In the genomic region with DNA sequence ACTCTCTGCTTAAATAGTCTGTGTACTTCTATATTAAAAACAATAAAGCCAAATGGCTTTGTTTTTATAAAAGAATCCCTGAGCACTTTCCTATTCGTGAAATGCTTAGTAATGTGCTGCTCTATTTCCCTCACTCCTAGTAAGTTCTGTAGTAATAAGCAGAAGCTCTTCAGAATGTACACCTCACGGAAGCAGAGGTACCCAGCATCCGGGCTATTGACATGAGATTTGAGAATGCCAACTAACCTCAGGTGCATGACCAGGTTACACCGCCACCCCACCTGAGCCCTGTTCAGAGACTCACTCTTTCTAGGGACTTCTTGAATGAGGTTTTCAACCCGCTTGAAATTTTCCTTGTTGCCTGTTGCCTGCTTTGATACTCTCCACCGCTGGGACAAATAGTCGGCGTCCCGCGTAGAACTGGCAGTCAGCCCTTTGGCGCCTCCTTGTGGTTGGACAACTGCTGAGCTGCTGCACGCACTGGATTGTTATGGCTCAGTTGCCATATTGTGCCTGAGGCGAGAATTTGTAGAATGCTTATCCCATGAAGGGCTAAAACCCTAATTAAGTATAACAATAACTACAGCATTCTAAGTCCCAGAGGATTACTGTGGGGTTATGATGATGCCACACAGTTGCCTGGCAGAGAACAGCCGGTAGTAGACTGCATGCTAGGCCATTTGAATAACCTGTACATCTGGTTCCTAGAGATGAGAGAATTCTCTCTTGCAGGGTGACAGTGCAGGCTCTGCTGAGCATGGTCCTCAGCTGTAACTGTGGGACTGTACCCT, we compare ENCODE assay signal across 8 cellular contexts.
DNase-seq lines count a peak whose midpoint lies in the region; ATAC-seq and TF ChIP-seq lines count a peak whose summit lies in the region.

No MANE protein-coding gene starts in this region.

- peak; percentile 86 for TF ChIP-seq RAD21 in SK-N-SH (IDR thresholded peaks at IDR 0.05; ENCODE audit: low read length)

- H3K4me2 ChIP-seq in GM23338: no peak overlapping the region
- no peak overlapping the region for H3K4me2 ChIP-seq in SK-N-SH

- H3K9me3 Mint-ChIP-seq in GM23338: no peaks in the 10 kb centered on the region; the same call in 2 of the 3 replicates
- H3K9me3 Mint-ChIP-seq in activated naive CD4-positive, alpha-beta T cell treated with anti-CD3 and anti-CD28 coated beads, Interleukin-2, amount 50 U/mL, for 72 hours: no peaks in the 10 kb centered on the region

- H3K4me3 ChIP-seq in GM06990 (replicated peaks; ENCODE audit: low read depth, low read length): peak overlapping the region; percentile 32
- H3K4me3 ChIP-seq in GM23338: no peak overlapping the region
- H3K4me3 ChIP-seq in SK-N-SH (ENCODE audit: low read depth in 2 of 2, low read length in 1 of 2): peak overlapping the region in 1 of 2 experiments; percentile 50; a peak in 1 of 4 replicates
- no peak overlapping the region for H3K4me3 ChIP-seq in cardiac muscle cell

- WGBS in SK-N-SH (ENCODE audit: low lambda C conversion rate): 80% methylated on average over 14 of the region's 14 CpGs

- DNase-seq in GM06990 (ENCODE audit: extremely low read depth, insufficient read length) (peak; percentile 42), GM23338 (ENCODE audit: low spot score) (peak; percentile 93), Kasumi-1 (lab: John Stamatoyannopoulos, UW) (peak; percentile 56 to 82), SK-N-SH (peak; percentile 52), cardiac muscle cell (ENCODE audit: low read depth in 1 of 2, low spot score in 1 of 2) (peak; percentile 84 to 86), putamen (ENCODE audit: low spot score) (peak; percentile 30), GF-D8 (lab: John Stamatoyannopoulos, UW) (no peak)
- DNase-seq in activated naive CD4-positive, alpha-beta T cell treated with anti-CD3 and anti-CD28 coated beads, Interleukin-2, amount 50 U/mL, for 72 hours (ENCODE audit: low spot score in 2 of 2): peak; percentile 75 to 91

- no peak overlapping the region for H3K4me3 Mint-ChIP-seq in GM23338

- H3K9me2 ChIP-seq in GM23338 (ENCODE audit: insufficient read depth) (no peaks in the 10 kb centered on the region), SK-N-SH (no peaks in the 10 kb centered on the region)

- H3K9me3 ChIP-seq in SK-N-SH (no peaks in the 10 kb centered on the region), cardiac muscle cell (ENCODE audit: low read depth) (no peaks in the 10 kb centered on the region)

- peaks cover 2% of the 10 kb centered on the region for H3K4me1 Mint-ChIP-seq in GM23338

- CTCF ChIA-PET in SK-N-SH (lab: Yijun Ruan, JAX): interaction anchor here (0.6 to 6.3 kb wide), 28 partner anchors 9 to 721 kb away, joined by 3 to 53 read pairs (median 4); no protein-coding TSS in a partner anchor

- H3K79me2 ChIP-seq in GM23338 (replicated peaks; ENCODE audit: insufficient read depth) (no peaks in the 10 kb centered on the region), SK-N-SH (ENCODE audit: insufficient read depth) (no peaks in the 10 kb centered on the region)

- no peak overlapping the region for H3K27ac Mint-ChIP-seq in GM23338
- H3K27ac Mint-ChIP-seq in activated naive CD4-positive, alpha-beta T cell treated with anti-CD3 and anti-CD28 coated beads, Interleukin-2, amount 50 U/mL, for 72 hours: no peak overlapping the region

- H2AFZ ChIP-seq in GM23338: no peak overlapping the region; the same call in 1 of the 2 replicates
- H2AFZ ChIP-seq in SK-N-SH (ENCODE audit: low read depth): no peak overlapping the region

- no peak overlapping the region for H3K9ac ChIP-seq in SK-N-SH

- H3K4me1 ChIP-seq in GM23338 (ENCODE audit: insufficient read depth) (no peaks in the 10 kb centered on the region), SK-N-SH (ENCODE audit: control insufficient read depth in 1 of 2, insufficient read depth in 2 of 2, low read depth in 1 of 2, low read length in 1 of 2) (peaks cover 0 to 7% of the 10 kb centered on the region in 2 experiments; a peak in 1 of 4 replicates), cardiac muscle cell (ENCODE audit: low read depth) (peaks cover 11% of the 10 kb centered on the region)

- peaks cover 4% of the 10 kb centered on the region for H3K27me3 Mint-ChIP-seq in GM23338 (ENCODE audit: insufficient read depth, low read depth, poor library complexity)

- H3K36me3 ChIP-seq in GM06990 (ENCODE audit: control insufficient read depth, insufficient read depth, low read length) (no peaks in the 10 kb centered on the region), GM23338 (ENCODE audit: insufficient read depth) (no peaks in the 10 kb centered on the region), SK-N-SH (replicated peaks in 1 of 2; ENCODE audit: control insufficient read depth in 1 of 2, insufficient read depth in 2 of 2, low read length in 1 of 2) (peaks cover 0 to 16% of the 10 kb centered on the region in 2 experiments), cardiac muscle cell (peaks cover 12% of the 10 kb centered on the region)

- ATAC-seq in GM23338: peak; percentile 92
- peak; percentile 95 to 96 for ATAC-seq in activated naive CD4-positive, alpha-beta T cell treated with anti-CD3 and anti-CD28 coated beads, Interleukin-2, amount 50 U/mL, for 72 hours

- TF ChIP-seq CTCF in GM06990 (IDR thresholded peaks at IDR 0.05; ENCODE audit: insufficient read depth, low read length, poor library complexity, severe bottlenecking): peak; percentile 99
- TF ChIP-seq CTCF in GM23338 (conservative IDR thresholded peaks at IDR 0.05; ENCODE audit: low read depth in 2 of 2): peak; percentile 99 to 100
- TF ChIP-seq CTCF in SK-N-SH (IDR thresholded peaks at IDR 0.05): peak; percentile 77
- TF ChIP-seq CTCF in cardiac muscle cell (IDR thresholded peaks at IDR 0.05; ENCODE audit: low read depth, low read length): peak; percentile 99

- no peaks in the 10 kb centered on the region for H3K27me3 ChIP-seq in GM06990 (replicated peaks; ENCODE audit: control insufficient read depth, insufficient read depth, low read length)
- no peaks in the 10 kb centered on the region for H3K27me3 ChIP-seq in GM23338 (ENCODE audit: insufficient read depth)
- no peaks in the 10 kb centered on the region for H3K27me3 ChIP-seq in SK-N-SH (ENCODE audit: insufficient read depth)
- no peaks in the 10 kb centered on the region for H3K27me3 ChIP-seq in cardiac muscle cell

- TF ChIP-seq EP300 in SK-N-SH (IDR thresholded peaks at IDR 0.05; ENCODE audit: borderline replicate concordance in 1 of 2, low read depth in 1 of 2, low read length in 1 of 2): no peak

- H3F3A ChIP-seq in GM23338 (replicated peaks; ENCODE audit: low read depth): no peaks in the 10 kb centered on the region
- peaks cover 9% of the 10 kb centered on the region for H3F3A ChIP-seq in SK-N-SH (replicated peaks; ENCODE audit: insufficient read depth)

- POLR2A ChIA-PET in SK-N-SH (lab: Yijun Ruan, JAX): no interaction called here

- no peak overlapping the region for H3K27ac ChIP-seq in GM23338 (ENCODE audit: low read depth)
- no peak overlapping the region for H3K27ac ChIP-seq in SK-N-SH (ENCODE audit: low read depth in 2 of 2, low read length in 1 of 2)
- H3K27ac ChIP-seq in cardiac muscle cell: no peak overlapping the region

- H4K20me1 ChIP-seq in GM23338 (replicated peaks; ENCODE audit: insufficient read depth) (no peaks in the 10 kb centered on the region), SK-N-SH (ENCODE audit: insufficient read depth) (no peaks in the 10 kb centered on the region)

- H3K36me3 Mint-ChIP-seq in GM23338 (ENCODE audit: low read depth): no peaks in the 10 kb centered on the region
- peaks cover 0 to 5% of the 10 kb centered on the region in 2 donors for H3K36me3 Mint-ChIP-seq in activated naive CD4-positive, alpha-beta T cell treated with anti-CD3 and anti-CD28 coated beads, Interleukin-2, amount 50 U/mL, for 72 hours

TF ChIP-seq in SK-N-SH, 30 proteins besides CTCF, POLR2A, EP300 and RAD21:
- no peak for TF ChIP-seq FOXM1 (IDR thresholded peaks at IDR 0.05; ENCODE audit: low read depth)
- no peak for TF ChIP-seq NFIC (IDR thresholded peaks at IDR 0.05; ENCODE audit: borderline replicate concordance)
- TF ChIP-seq, protein P1, sequence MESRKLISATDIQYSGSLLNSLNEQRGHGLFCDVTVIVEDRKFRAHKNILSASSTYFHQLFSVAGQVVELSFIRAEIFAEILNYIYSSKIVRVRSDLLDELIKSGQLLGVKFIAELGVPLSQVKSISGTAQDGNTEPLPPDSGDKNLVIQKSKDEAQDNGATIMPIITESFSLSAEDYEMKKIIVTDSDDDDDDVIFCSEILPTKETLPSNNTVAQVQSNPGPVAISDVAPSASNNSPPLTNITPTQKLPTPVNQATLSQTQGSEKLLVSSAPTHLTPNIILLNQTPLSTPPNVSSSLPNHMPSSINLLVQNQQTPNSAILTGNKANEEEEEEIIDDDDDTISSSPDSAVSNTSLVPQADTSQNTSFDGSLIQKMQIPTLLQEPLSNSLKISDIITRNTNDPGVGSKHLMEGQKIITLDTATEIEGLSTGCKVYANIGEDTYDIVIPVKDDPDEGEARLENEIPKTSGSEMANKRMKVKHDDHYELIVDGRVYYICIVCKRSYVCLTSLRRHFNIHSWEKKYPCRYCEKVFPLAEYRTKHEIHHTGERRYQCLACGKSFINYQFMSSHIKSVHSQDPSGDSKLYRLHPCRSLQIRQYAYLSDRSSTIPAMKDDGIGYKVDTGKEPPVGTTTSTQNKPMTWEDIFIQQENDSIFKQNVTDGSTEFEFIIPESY (IDR thresholded peaks at IDR 0.05; ENCODE audit: borderline replicate concordance, low read depth): 0 out of 2 replicates have a peak, but pooled peaks have one; percentile 16
- no peak for TF ChIP-seq TCF12 (IDR thresholded peaks at IDR 0.05)
- no peak for TF ChIP-seq JUND (IDR thresholded peaks at IDR 0.05)
- no peak for TF ChIP-seq FOXJ3 (CRISPR knock-in tag; IDR thresholded peaks at IDR 0.05)
- peak; percentile 79 for TF ChIP-seq SMC3 (IDR thresholded peaks at IDR 0.05; ENCODE audit: low read depth, low read length)
- TF ChIP-seq POLR2AphosphoS5 (IDR thresholded peaks at IDR 0.05; ENCODE audit: low read depth, low read length): no peak
- TF ChIP-seq EZH2phosphoT487 (IDR thresholded peaks at IDR 0.05; ENCODE audit: borderline replicate concordance, low read depth): no peak
